ENCODE assay signal across 9 cellular contexts in the genomic region with DNA sequence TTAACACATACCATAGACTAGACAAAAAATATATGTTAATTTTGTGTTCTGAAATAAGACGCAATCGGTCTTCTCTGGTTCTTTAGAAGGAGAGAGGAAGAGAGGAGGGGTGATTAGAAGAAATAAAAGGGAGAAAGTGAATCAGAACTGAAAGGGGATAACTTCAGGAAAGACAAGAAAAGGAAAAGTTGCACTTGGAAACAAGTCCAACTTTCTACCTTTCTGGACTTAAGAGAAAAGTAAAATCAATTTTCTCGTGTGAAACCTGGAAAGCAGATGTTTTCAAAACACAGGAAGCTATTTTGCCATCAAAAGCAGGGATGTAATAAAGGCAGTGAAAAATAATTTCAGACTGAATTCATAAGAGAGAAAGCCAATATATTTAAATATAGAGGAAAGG. TPM values are rescaled to one million over a fixed set of nuclear protein-coding genes. Genes with fewer than 3 reads are reported as not detected.
A peak's percentile ranks its signal among the peaks of the same experiment; 100 is the strongest.
DNase-seq lines count a peak whose midpoint lies in the region; ATAC-seq and TF ChIP-seq lines count a peak whose summit lies in the region.
"Had no signal": no experiment of that assay in that cellular context is flagged by ENCODE, and none has a peak within 500 bp of the region (broad histone marks: within the 10 kb centered on the region; RNA-seq: fewer than 3 reads in every experiment).

No MANE protein-coding gene starts in this region.

- H3K4me2 ChIP-seq in skeletal muscle satellite cell (ENCODE audit: low read length), result peak overlapping the region; percentile 81

- intact Hi-C loops in head of caudate nucleus (cut with DNase I), result loop anchor here (10.0 kb wide), 1 partner anchor 225 kb away; no protein-coding TSS in a partner anchor

- TF ChIP-seq CTCF in WI38 (IDR thresholded peaks at IDR 0.05; ENCODE audit: low read depth, low read length) (no peak), fibroblast of villous mesenchyme (IDR thresholded peaks at IDR 0.05; ENCODE audit: insufficient read depth, low read depth, low read length) (no peak)

- no peak for DNase-seq in HAP-1 (ENCODE audit: low spot score in 2 of 2)
- no peak for DNase-seq in fibroblast of villous mesenchyme (ENCODE audit: low read depth)
- DNase-seq in GF-D8 (lab: John Stamatoyannopoulos, UW), result no peak
- no peak for DNase-seq in NCI-H345 treated with DMSO at 0.1 percent for 48 hours (lab: John Stamatoyannopoulos, UW; ENCODE audit: unreplicated experiment)
- no peak for DNase-seq in head of caudate nucleus
- DNase-seq: Kasumi-1 had no signal

- H3K4me1 ChIP-seq in HAP-1, result peaks cover 46% of the 10 kb centered on the region
- peaks cover 52% of the 10 kb centered on the region for H3K4me1 ChIP-seq in skeletal muscle satellite cell (ENCODE audit: control insufficient read depth, insufficient read depth, low read length)

- in situ Hi-C loops in HAP-1 (cut with MboI; ENCODE audit: low sequenced_read_pairs), result no loop called here

- H3K27me3 ChIP-seq in HAP-1 (ENCODE audit: low read depth) (no peaks in the 10 kb centered on the region), skeletal muscle satellite cell (ENCODE audit: control insufficient read depth, insufficient read depth, low read length) (no peaks in the 10 kb centered on the region)

- ATAC-seq in HG03378 (IDR thresholded peaks at IDR 0.05; ENCODE audit: unreplicated experiment), result no peak

- no peaks in the 10 kb centered on the region for H3K9me3 ChIP-seq in HAP-1
- H3K9me3 ChIP-seq in skeletal muscle satellite cell (replicated peaks; ENCODE audit: low read length), result no peaks in the 10 kb centered on the region

- peak overlapping the region; percentile 88 for H3K9ac ChIP-seq in skeletal muscle satellite cell (ENCODE audit: low read depth, low read length)

- H3K4me3 ChIP-seq in HAP-1, result peak overlapping the region; percentile 50
- H3K4me3 ChIP-seq in WI38 (ENCODE audit: low read depth, low read length), result peak overlapping the region; percentile 81
- H3K4me3 ChIP-seq in fibroblast of villous mesenchyme (ENCODE audit: low read depth, low read length), result peak overlapping the region; percentile 86
- peak overlapping the region; percentile 80 for H3K4me3 ChIP-seq in skeletal muscle satellite cell (ENCODE audit: low read length)

- H3K36me3 ChIP-seq in HAP-1 (replicated peaks), result no peaks in the 10 kb centered on the region
- H3K36me3 ChIP-seq in skeletal muscle satellite cell (ENCODE audit: insufficient read depth, low read length), result no peaks in the 10 kb centered on the region

RNA-seq across cellular contexts. Expression of a gene that starts 11.9 kb away (rescaled TPM):
- 3.9 and 6.8 TPM in 2 replicates for total RNA-seq in fibroblast of villous mesenchyme
- 5.1 and 8.3 TPM in 2 replicates for total RNA-seq in skeletal muscle satellite cell (2012; rRNA removed)
